Comparison of ENCODE assay signal across 13 cellular contexts in genomic region chr15:89128320-89129122, GRCh38. TPM values are rescaled to one million over a fixed set of nuclear protein-coding genes. Genes with fewer than 3 reads are reported as not detected.
DNase-seq lines count a peak whose midpoint lies in the region; ATAC-seq lines count a peak whose summit lies in the region.
"Had no signal": no experiment of that assay in that cellular context is flagged by ENCODE, and none has a peak within 500 bp of the region (broad histone marks: within the 10 kb centered on the region; RNA-seq: fewer than 3 reads in every experiment).

No MANE protein-coding gene starts in this region.

- H3K27me3 ChIP-seq in trophoblast cell (ENCODE audit: insufficient read depth, low read length), result no peaks in the 10 kb centered on the region
- H3K27me3 ChIP-seq: BLaER1 had no signal

- H3K4me3 Mint-ChIP-seq in immature natural killer cell, result no peak overlapping the region
- H3K4me3 Mint-ChIP-seq: natural killer cell had no signal

- H3K4me1 Mint-ChIP-seq in immature natural killer cell, result peaks cover 4 to 20% of the 10 kb centered on the region in 2 donors

- H3K27ac ChIP-seq in cingulate gyrus (ENCODE audit: low read depth, low read length) (peak overlapping the region; percentile 31), trophoblast cell (ENCODE audit: low read depth, low read length) (no peak overlapping the region)
- H3K27ac ChIP-seq: BLaER1 had no signal

- H3K9me3 ChIP-seq in trophoblast cell (ENCODE audit: insufficient read depth, low read depth, low read length), result no peaks in the 10 kb centered on the region
- H3K9me3 ChIP-seq: BLaER1 had no signal

- no peak overlapping the region for H3K18ac ChIP-seq in trophoblast cell (ENCODE audit: low read length)

- WGBS in trophoblast cell (ENCODE audit: extremely low coverage, insufficient coverage, insufficient read length), result no CpG with 5 or more reads among the region's 6 CpGs

- no peaks in the 10 kb centered on the region for H3K9me3 Mint-ChIP-seq in immature natural killer cell
- H3K9me3 Mint-ChIP-seq: natural killer cell had no signal

- no peak overlapping the region for H4K91ac ChIP-seq in trophoblast cell (ENCODE audit: low read depth, low read length)

- no peak overlapping the region for H3K23ac ChIP-seq in trophoblast cell (ENCODE audit: low read length)

- H3K27ac Mint-ChIP-seq in immature natural killer cell, result no peak overlapping the region
- H3K27ac Mint-ChIP-seq: natural killer cell had no signal

- no peak overlapping the region for H2AK5ac ChIP-seq in trophoblast cell (ENCODE audit: low read length)

- H3K36me3 ChIP-seq in trophoblast cell (ENCODE audit: control insufficient read depth in 1 of 2, insufficient read depth in 2 of 2, low read length in 2 of 2), result no peaks in the 10 kb centered on the region

- no peak overlapping the region for H4K8ac ChIP-seq in trophoblast cell (ENCODE audit: low read depth, low read length)

- no peak overlapping the region for H2BK5ac ChIP-seq in trophoblast cell (ENCODE audit: low read depth, low read length, poor library complexity)

- H3K4me1 ChIP-seq in trophoblast cell (ENCODE audit: control insufficient read depth in 1 of 2, insufficient read depth in 2 of 2, low read length in 2 of 2), result peaks cover 0 to 2% of the 10 kb centered on the region in 2 experiments

- no peak overlapping the region for H3K4me2 ChIP-seq in trophoblast cell (ENCODE audit: low read length)
- H3K4me2 ChIP-seq: BLaER1 had no signal

- H3K79me2 ChIP-seq in trophoblast cell (ENCODE audit: control insufficient read depth, insufficient read depth, low read length, poor library complexity), result no peaks in the 10 kb centered on the region

- H3K27me3 Mint-ChIP-seq in immature natural killer cell (ENCODE audit: low read depth in 3 of 3), result peaks cover 12 to 13% (median 12%) of the 10 kb centered on the region in 3 donors

- no peak overlapping the region for H3K14ac ChIP-seq in trophoblast cell (ENCODE audit: low read length)

- peak overlapping the region; percentile 50 for H2AFZ ChIP-seq in trophoblast cell (ENCODE audit: insufficient read depth, low read length, poor library complexity)

- peak; percentile 49 for DNase-seq in ELR (ENCODE audit: low read depth)
- peak; percentile 81 for DNase-seq in NOMO-1 treated with dmso at 0.1 percent for 144 hours (lab: John Stamatoyannopoulos, UW; ENCODE audit: unreplicated experiment)
- no peak for DNase-seq in trophoblast cell
- no peak for DNase-seq in NCI-H510A (lab: John Stamatoyannopoulos, UW)
- no peak for DNase-seq in NCI-H446 (lab: John Stamatoyannopoulos, UW)
- DNase-seq in immature natural killer cell, result no peak
- DNase-seq: HCEC 1CT, natural killer cell, NCI-H1048 had no signal

- no peaks in the 10 kb centered on the region for H3K79me1 ChIP-seq in trophoblast cell (ENCODE audit: low read length)

- H3K36me3 Mint-ChIP-seq in immature natural killer cell, result peaks cover 17 to 26% (median 24%) of the 10 kb centered on the region in 3 donors

- H2BK12ac ChIP-seq in trophoblast cell (ENCODE audit: low read length), result no peak overlapping the region

- no peak overlapping the region for H2BK120ac ChIP-seq in trophoblast cell (ENCODE audit: insufficient read depth, low read length, poor library complexity)

- ATAC-seq in HG02588 (IDR thresholded peaks at IDR 0.05; ENCODE audit: unreplicated experiment), result no peak
- ATAC-seq: natural killer cell; stimulated activated naive CD8-positive, alpha-beta T cell treated with anti-CD3 and anti-CD28 coated beads, Interleukin-15, Interleukin-2, amounts not matched to agents 100 U/mL and 50 U/mL, for 24 hours had no signal

- H3K4ac ChIP-seq in trophoblast cell (ENCODE audit: low read depth, low read length), result no peak overlapping the region

- H3K4me3 ChIP-seq in trophoblast cell (ENCODE audit: low read depth, low read length), result no peak overlapping the region
- H3K4me3 ChIP-seq: BLaER1 had no signal

- no peak overlapping the region for H4K12ac ChIP-seq in trophoblast cell (ENCODE audit: low read depth, low read length)

- no peak overlapping the region for H3K9ac ChIP-seq in trophoblast cell (ENCODE audit: low read length)
- H3K9ac ChIP-seq: BLaER1 had no signal

RNA-seq across cellular contexts. Expression of gene ABHD2, which starts 40.3 kb away (rescaled TPM):
- 12.4 and 13.4 TPM in 2 replicates for polyA plus RNA-seq in trophoblast cell (2013)
- polyA plus RNA-seq in immature natural killer cell, result 10 to 100 TPM; 26.9 to 70.6 (median 33.1) TPM

Comparison
In these comparisons a context has a peak if more than half of its experiments do, and no peak if none do; other contexts are left out.
1. DNase-seq: peak in ELR (single experiment) and NOMO-1 treated with dmso at 0.1 percent for 144 hours (single experiment); none in trophoblast cell (0 of 2), NCI-H510A (single experiment), NCI-H446 (0 of 2) and immature natural killer cell (0 of 3).